In the genomic region with DNA sequence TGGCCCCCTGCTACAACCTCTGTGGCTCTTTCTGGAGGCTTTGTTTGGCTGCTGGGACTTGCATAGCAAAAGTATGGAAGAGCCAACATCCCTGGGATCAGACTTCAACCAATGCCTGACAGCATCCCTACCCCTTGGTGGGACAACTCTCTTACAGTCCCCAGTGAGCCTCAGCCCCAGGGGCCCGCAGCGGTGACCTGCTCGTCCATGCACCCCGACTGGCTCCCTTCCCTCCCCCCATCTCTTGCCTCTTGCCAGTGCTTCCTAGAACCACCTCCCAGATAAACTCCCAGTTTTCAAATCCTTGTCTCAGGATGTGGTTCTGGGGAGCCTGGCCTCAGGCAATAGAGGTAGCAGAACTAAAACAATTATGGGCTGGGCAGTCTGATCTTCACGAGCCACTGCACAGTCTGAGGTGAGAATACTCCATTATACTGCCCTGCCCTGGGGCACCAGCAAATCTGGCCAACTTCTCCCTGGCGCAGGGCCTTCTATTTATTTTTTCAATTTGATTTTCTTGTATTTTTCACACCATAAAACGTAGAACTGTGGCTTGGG, we compare ENCODE assay signal across 18 cellular contexts.
A peak's percentile ranks its signal among the peaks of the same experiment; 100 is the strongest.
DNase-seq lines count a peak whose midpoint lies in the region; ATAC-seq, FAIRE-seq and TF ChIP-seq lines count a peak whose summit lies in the region.
"Had no signal": no experiment of that assay in that cellular context is flagged by ENCODE, and none has a peak within 500 bp of the region (broad histone marks: within the 10 kb centered on the region; RNA-seq: fewer than 3 reads in every experiment).

No MANE protein-coding gene starts in this region.

- no peaks in the 10 kb centered on the region for H4K20me1 ChIP-seq in HepG2 (ENCODE audit: insufficient read depth, low read length)
- H4K20me1 ChIP-seq: BLaER1 treated with 17β-estradiol and CSF1 and Interleukin-3, amounts not matched to agents 10 nM and 100 nM had no signal

- no peak overlapping the region for H3K9ac ChIP-seq in HepG2 (ENCODE audit: insufficient read depth, low read depth, low read length)
- H3K9ac ChIP-seq: BLaER1 treated with 17β-estradiol and CSF1 and Interleukin-3, amounts not matched to agents 10 nM and 100 nM had no signal

- DNase-seq in HepG2 (ENCODE audit: low spot score) (no peak), right lobe of liver (no peak), chondrocyte (ENCODE audit: low spot score) (peak; percentile 47), neural crest cell (ENCODE audit: low read depth, low spot score) (no peak), CD14-positive monocyte (ENCODE audit: low spot score) (no peak)
- DNase-seq: ACHN; Calu3; CD4-positive, alpha-beta T cell; DMS 273 treated with DMSO at 0.1 percent for 48 hours; DMS79; GOT3; H9 had no signal

- H3K27me3 ChIP-seq in HepG2 (ENCODE audit: control insufficient read depth in 1 of 2, insufficient read depth in 2 of 2, low read length in 2 of 2) (no peaks in the 10 kb centered on the region), right lobe of liver (no peaks in the 10 kb centered on the region)
- H3K27me3 ChIP-seq: BLaER1 treated with 17β-estradiol and CSF1 and Interleukin-3, amounts not matched to agents 10 nM and 100 nM had no signal

- H3K9me3 ChIP-seq in HepG2 (ENCODE audit: low read length), result no peaks in the 10 kb centered on the region
- H3K9me3 ChIP-seq in right lobe of liver, result no peaks in the 10 kb centered on the region
- H3K9me3 ChIP-seq: BLaER1 treated with 17β-estradiol and CSF1 and Interleukin-3, amounts not matched to agents 10 nM and 100 nM had no signal

- H3K4me3 Mint-ChIP-seq in chondrocyte (ENCODE audit: unreplicated experiment) (no peak overlapping the region), neural crest cell (no peak overlapping the region), CD14-positive monocyte (no peak overlapping the region)
- H3K4me3 Mint-ChIP-seq: CD4-positive, alpha-beta T cell; H9; IgD-negative memory B cell had no signal

- H3K4me1 Mint-ChIP-seq in chondrocyte (ENCODE audit: low read depth) (no peaks in the 10 kb centered on the region), neural crest cell (peaks cover 59% of the 10 kb centered on the region), CD14-positive monocyte (peaks cover 2% of the 10 kb centered on the region)

- BruUV-seq in HepG2 (replicated peaks; lab: Mats Ljungman, UMichigan), result no TSS peak

- H3K9me3 Mint-ChIP-seq in chondrocyte (ENCODE audit: low read depth) (no peaks in the 10 kb centered on the region), neural crest cell (no peaks in the 10 kb centered on the region), CD14-positive monocyte (no peaks in the 10 kb centered on the region)
- H3K9me3 Mint-ChIP-seq: CD4-positive, alpha-beta T cell; H9 had no signal

- no peak for TF ChIP-seq EP300 in HepG2 (IDR thresholded peaks at IDR 0.05; ENCODE audit: low read depth in 2 of 2, low read length in 2 of 2)
- no peak for TF ChIP-seq EP300 in HepG2 (CRISPR knock-in tag; IDR thresholded peaks at IDR 0.05; ENCODE audit: borderline replicate concordance)

- H3K36me3 Mint-ChIP-seq in chondrocyte (ENCODE audit: low read depth) (no peaks in the 10 kb centered on the region), neural crest cell (ENCODE audit: low read depth) (no peaks in the 10 kb centered on the region), CD14-positive monocyte (no peaks in the 10 kb centered on the region)

- CTCF ChIA-PET in HepG2 (lab: Yijun Ruan, JAX; ENCODE audit: low intra/inter-chr PET ratio, low total read pairs), result no interaction called here

- peaks cover 43% of the 10 kb centered on the region for H3K4me1 ChIP-seq in HepG2 (ENCODE audit: insufficient read depth, low read length)
- no peaks in the 10 kb centered on the region for H3K4me1 ChIP-seq in right lobe of liver

- H3K27me3 Mint-ChIP-seq in chondrocyte (ENCODE audit: low read depth), result peaks cover 43% of the 10 kb centered on the region
- H3K27me3 Mint-ChIP-seq in neural crest cell (ENCODE audit: low read depth), result peaks cover 8% of the 10 kb centered on the region
- H3K27me3 Mint-ChIP-seq in CD14-positive monocyte (ENCODE audit: low read depth in 3 of 3), result peaks cover 4 to 9% (median 8%) of the 10 kb centered on the region in 3 donors

- intact Hi-C loops in HepG2 (cut with micrococcal nuclease; ENCODE audit: unreplicated experiment) (no loop called here), right lobe of liver (cut with DNase I) (no loop called here), CD14-positive monocyte (cut with micrococcal nuclease) (no loop called here)

- H3K27ac ChIP-seq in HepG2 (ENCODE audit: extremely low read length, insufficient read depth, low read length), result no peak overlapping the region
- H3K27ac ChIP-seq in right lobe of liver, result no peak overlapping the region
- H3K27ac ChIP-seq: BLaER1 treated with 17β-estradiol and CSF1 and Interleukin-3, amounts not matched to agents 10 nM and 100 nM had no signal

- no peak for TF ChIP-seq POLR2A in HepG2 (IDR thresholded peaks at IDR 0.05; ENCODE audit: insufficient read depth in 1 of 2, low read depth in 2 of 2, low read length in 2 of 2)
- no peak for TF ChIP-seq POLR2A in right lobe of liver (IDR thresholded peaks at IDR 0.05)

- POLR2A ChIA-PET in HepG2 (lab: Yijun Ruan, JAX), result interaction anchor here (0.6 kb wide), 1 partner anchor 12 kb away, joined by 3 read pairs; no protein-coding TSS in a partner anchor

- no peak for FAIRE-seq in HepG2 (lab: Jason Lieb, UNC)
- FAIRE-seq: GM12878, GM18507 had no signal

- no peaks in the 10 kb centered on the region for H3K79me2 ChIP-seq in HepG2 (ENCODE audit: insufficient read depth, low read length)

- in situ Hi-C loops in HepG2 (cut with HindIII; ENCODE audit: extremely low pct_ligation_motif_present, low pct_unique_long_range_greater_than_20kb), result no loop called here

- TF ChIP-seq RAD21 in HepG2 (CRISPR knock-in tag; IDR thresholded peaks at IDR 0.05), result no peak

- 88% methylated on average over 7 of the region's 7 CpGs for WGBS in HepG2 (ENCODE audit: low lambda C conversion rate)
- 64% methylated on average over 3 of the region's 7 CpGs for WGBS in right lobe of liver (ENCODE audit: insufficient coverage, low coverage, low lambda C conversion rate, missing lambda C conversion rate)

- no peak overlapping the region for H3K4me3 ChIP-seq in HepG2 (replicated peaks in 1 of 3; ENCODE audit: insufficient read depth in 1 of 3, low read depth in 2 of 3, low read length in 3 of 3)
- H3K4me3 ChIP-seq in right lobe of liver, result no peak overlapping the region
- H3K4me3 ChIP-seq: BLaER1 treated with 17β-estradiol and CSF1 and Interleukin-3, amounts not matched to agents 10 nM and 100 nM; GM12878 had no signal

- TF ChIP-seq CTCF in HepG2 (CRISPR knock-in tag; IDR thresholded peaks at IDR 0.05), result no peak
- no peak for TF ChIP-seq CTCF in right lobe of liver (IDR thresholded peaks at IDR 0.05)
- no peak for TF ChIP-seq CTCF in chondrocyte (IDR thresholded peaks at IDR 0.05)
- no peak for TF ChIP-seq CTCF in neural crest cell (conservative IDR thresholded peaks at IDR 0.05)
- TF ChIP-seq CTCF in CD14-positive monocyte (IDR thresholded peaks at IDR 0.05), result no peak

- no peak overlapping the region for H2AFZ ChIP-seq in HepG2 (ENCODE audit: low read length)

- H3K27ac Mint-ChIP-seq in chondrocyte (ENCODE audit: unreplicated experiment) (no peak overlapping the region), neural crest cell (ENCODE audit: unreplicated experiment) (peak overlapping the region; percentile 62), CD14-positive monocyte (no peak overlapping the region)
- H3K27ac Mint-ChIP-seq: CD4-positive, alpha-beta T cell; H9; IgD-negative memory B cell had no signal

- ATAC-seq in HepG2 (peak; percentile 14; the same call in 1 of the 3 replicates), right lobe of liver (no peak), GM18867 (IDR thresholded peaks at IDR 0.05; ENCODE audit: unreplicated experiment) (no peak), GM21786 (IDR thresholded peaks at IDR 0.05; ENCODE audit: unreplicated experiment) (no peak)
- ATAC-seq: GM12878 had no signal

- H3K36me3 ChIP-seq in HepG2 (replicated peaks in 1 of 2; ENCODE audit: control insufficient read depth in 1 of 2, insufficient read depth in 2 of 2, low read length in 2 of 2), result no peaks in the 10 kb centered on the region
- no peaks in the 10 kb centered on the region for H3K36me3 ChIP-seq in right lobe of liver
- H3K36me3 ChIP-seq: BLaER1 treated with 17β-estradiol and CSF1 and Interleukin-3, amounts not matched to agents 10 nM and 100 nM had no signal

- H3K4me2 ChIP-seq in HepG2 (ENCODE audit: low read depth, low read length), result no peak overlapping the region

TF ChIP-seq in HepG2, 621 proteins besides CTCF, POLR2A, EP300 and RAD21:
- TF ChIP-seq ZNF136 (CRISPR knock-in tag; IDR thresholded peaks at IDR 0.05; ENCODE audit: low read depth), result no peak
